ENCODE assay signal across 1 cellular context in the genomic region with DNA sequence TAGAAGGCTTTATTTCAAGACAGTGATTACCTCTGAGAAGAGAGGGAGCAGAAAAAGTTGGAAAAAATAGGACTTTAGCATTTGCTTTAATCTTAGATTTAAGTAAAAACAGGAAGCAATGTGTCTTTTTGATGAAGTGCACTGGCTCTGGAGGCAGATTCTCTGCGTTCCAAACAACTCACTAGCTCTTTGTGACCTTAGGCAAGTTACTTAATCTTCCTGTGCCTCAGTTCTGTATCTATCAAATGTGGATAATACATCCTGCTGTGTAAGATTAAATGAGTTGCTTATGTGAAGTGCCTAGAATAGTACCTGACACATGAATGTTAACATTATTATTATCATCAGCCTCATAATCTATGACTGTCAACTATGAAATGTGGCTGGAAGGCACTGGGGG.
TF ChIP-seq lines count a peak whose summit lies in the region.

No MANE protein-coding gene starts in this region.

TF ChIP-seq in HepG2, 621 proteins besides CTCF, POLR2A, EP300 and RAD21:
- TF ChIP-seq BCL6 (CRISPR knock-in tag; IDR thresholded peaks at IDR 0.05) (no peak), KAT8 (CRISPR knock-in tag; IDR thresholded peaks at IDR 0.05) (no peak), SOX6 (IDR thresholded peaks at IDR 0.05) (no peak), SOX6 (CRISPR knock-in tag; IDR thresholded peaks at IDR 0.05) (no peak), ZKSCAN5 (CRISPR knock-in tag; IDR thresholded peaks at IDR 0.05) (no peak), MED13 (CRISPR knock-in tag; IDR thresholded peaks at IDR 0.05) (no peak), ZNF350 (CRISPR knock-in tag; IDR thresholded peaks at IDR 0.05; ENCODE audit: borderline replicate concordance, low read depth) (no peak), PHB2 (IDR thresholded peaks at IDR 0.05; ENCODE audit: partially characterized antibody) (no peak), GZF1 (CRISPR knock-in tag; IDR thresholded peaks at IDR 0.05) (no peak)
- TF ChIP-seq, protein P1, sequence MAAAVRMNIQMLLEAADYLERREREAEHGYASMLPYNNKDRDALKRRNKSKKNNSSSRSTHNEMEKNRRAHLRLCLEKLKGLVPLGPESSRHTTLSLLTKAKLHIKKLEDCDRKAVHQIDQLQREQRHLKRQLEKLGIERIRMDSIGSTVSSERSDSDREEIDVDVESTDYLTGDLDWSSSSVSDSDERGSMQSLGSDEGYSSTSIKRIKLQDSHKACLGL (CRISPR knock-in tag; IDR thresholded peaks at IDR 0.05), result no peak
TF ChIP-seq in HepG2: peak in this region for 0.
